ENCODE assay signal across 22 cellular contexts in genomic region chr16:46991729-46992704, GRCh38. TPM values are rescaled to one million over a fixed set of nuclear protein-coding genes. Genes with fewer than 3 reads are reported as not detected.
A peak's percentile ranks its signal among the peaks of the same experiment; 100 is the strongest.
DNase-seq lines count a peak whose midpoint lies in the region; ATAC-seq, FAIRE-seq and TF ChIP-seq lines count a peak whose summit lies in the region.
"Had no signal": no experiment of that assay in that cellular context is flagged by ENCODE, and none has a peak within 500 bp of the region (broad histone marks: within the 10 kb centered on the region; RNA-seq: fewer than 3 reads in every experiment).

No MANE protein-coding gene starts in this region.

- intact Hi-C loops in HepG2 (cut with micrococcal nuclease; ENCODE audit: unreplicated experiment) (no loop called here), aorta (cut with DNase I) (no loop called here)

- CTCF ChIA-PET in HEK293 (lab: Yijun Ruan, JAX) (interaction anchor here (1.0 to 1.1 kb wide), 2 partner anchors 28 to 31 kb away, joined by 3 to 6 read pairs; no protein-coding TSS in a partner anchor), HepG2 (lab: Yijun Ruan, JAX; ENCODE audit: low intra/inter-chr PET ratio, low total read pairs) (no interaction called here)

- TF ChIP-seq EP300 in HepG2 (IDR thresholded peaks at IDR 0.05; ENCODE audit: low read depth in 2 of 2, low read length in 2 of 2) (no peak), HepG2 (CRISPR knock-in tag; IDR thresholded peaks at IDR 0.05; ENCODE audit: borderline replicate concordance) (no peak)

- DNase-seq in DMS53 (lab: John Stamatoyannopoulos, UW) (peak; percentile 12), DMS53 treated with DMSO at 0.1 percent for 48 hours (lab: John Stamatoyannopoulos, UW; ENCODE audit: unreplicated experiment) (no peak), HepG2 (ENCODE audit: low spot score) (peak; percentile 48), aorta (no peak), medulla oblongata (ENCODE audit: extremely low spot score) (no peak), activated T-cell treated with anti-CD3 and anti-CD28 coated beads for 4 hours (no peak)
- DNase-seq: AML-193; CD4-positive, alpha-beta T cell; DMS153; DND-41; EL; HCEC 1CT; HFFc6; IMR-90; KBM-7 had no signal

- H3K27me3 ChIP-seq in HepG2 (ENCODE audit: control insufficient read depth in 1 of 2, insufficient read depth in 2 of 2, low read length in 2 of 2), result no peaks in the 10 kb centered on the region; a peak in 1 of 5 replicates
- no peaks in the 10 kb centered on the region for H3K27me3 ChIP-seq in aorta (ENCODE audit: control insufficient read depth in 1 of 2, insufficient read depth in 2 of 2, low read length in 1 of 2)

- H2AFZ ChIP-seq in HepG2 (ENCODE audit: low read length), result no peak overlapping the region

- no TSS peak for BruUV-seq in HepG2 (replicated peaks; lab: Mats Ljungman, UMichigan)

- WGBS in HepG2 (ENCODE audit: low lambda C conversion rate), result 23% methylated on average over 16 of the region's 16 CpGs
- 94 to 96% methylated on average over 14 to 16 of the region's 16 CpGs for WGBS in aorta, 2 donors

- ATAC-seq in HepG2, result peak; percentile 91
- peak; percentile 19 for ATAC-seq in aorta (ENCODE audit: low FRiP score)
- ATAC-seq: A549, GM12878 had no signal

- H3K4me2 ChIP-seq in HepG2 (ENCODE audit: low read depth, low read length), result peak overlapping the region; percentile 82
- H3K4me2 ChIP-seq: A549 had no signal

- H3K4me3 ChIP-seq in HEK293 (ENCODE audit: low read depth, low read length), result no peak overlapping the region
- H3K4me3 ChIP-seq in HepG2 (replicated peaks in 1 of 3; ENCODE audit: insufficient read depth in 1 of 3, low read depth in 2 of 3, low read length in 3 of 3), result peak overlapping the region; percentile 24 to 68 (median 40); a peak in 4 of 6 replicates
- no peak overlapping the region for H3K4me3 ChIP-seq in aorta (ENCODE audit: low read length in 2 of 2)
- H3K4me3 ChIP-seq: A549, GM12878 had no signal

- H3K36me3 ChIP-seq in HEK293 (ENCODE audit: control insufficient read depth in 2 of 2, insufficient read depth in 1 of 2, low read length in 2 of 2), result no peaks in the 10 kb centered on the region
- H3K36me3 ChIP-seq in HepG2 (replicated peaks in 1 of 2; ENCODE audit: control insufficient read depth in 1 of 2, insufficient read depth in 2 of 2, low read length in 2 of 2), result no peaks in the 10 kb centered on the region
- no peaks in the 10 kb centered on the region for H3K36me3 ChIP-seq in aorta (ENCODE audit: control insufficient read depth in 1 of 2, insufficient read depth in 2 of 2, low read length in 1 of 2)

- peak; percentile 86 to 90 for TF ChIP-seq POLR2A in HepG2 (IDR thresholded peaks at IDR 0.05; ENCODE audit: insufficient read depth in 1 of 2, low read depth in 2 of 2, low read length in 2 of 2)

- H3K79me2 ChIP-seq in HepG2 (ENCODE audit: insufficient read depth, low read length), result no peaks in the 10 kb centered on the region

- H4K20me1 ChIP-seq in HepG2 (ENCODE audit: insufficient read depth, low read length), result no peaks in the 10 kb centered on the region

- no peak overlapping the region for H3K27ac ChIP-seq in HEK293 (ENCODE audit: extremely low read depth, low read depth, low read length)
- H3K27ac ChIP-seq in HepG2 (ENCODE audit: extremely low read length, insufficient read depth, low read length), result no peak overlapping the region
- H3K27ac ChIP-seq in aorta (ENCODE audit: low read depth in 1 of 2, low read length in 2 of 2), result no peak overlapping the region
- H3K27ac ChIP-seq: 22Rv1, A549, C4-2B, HL-60 had no signal

- in situ Hi-C loops in HepG2 (cut with HindIII; ENCODE audit: extremely low pct_ligation_motif_present, low pct_unique_long_range_greater_than_20kb), result no loop called here

- TF ChIP-seq RAD21 in HepG2 (CRISPR knock-in tag; IDR thresholded peaks at IDR 0.05), result no peak

- TF ChIP-seq CTCF in HEK293 (tag by site-specific recombination; IDR thresholded peaks at IDR 0.05) (no peak), HepG2 (CRISPR knock-in tag; IDR thresholded peaks at IDR 0.05) (no peak)

- H3K4me1 ChIP-seq in HEK293 (ENCODE audit: control insufficient read depth, insufficient read depth, low read length), result no peaks in the 10 kb centered on the region
- H3K4me1 ChIP-seq in HepG2 (ENCODE audit: insufficient read depth, low read length), result peaks cover 11% of the 10 kb centered on the region; the same call in 1 of the 2 replicates
- H3K4me1 ChIP-seq in aorta (ENCODE audit: control insufficient read depth in 1 of 2, insufficient read depth in 2 of 2, low read length in 2 of 2), result peaks cover under 1 to 2% of the 10 kb centered on the region in 2 donors
- H3K4me1 ChIP-seq: A549 had no signal

- no peak for FAIRE-seq in HepG2 (lab: Jason Lieb, UNC)
- FAIRE-seq: A549, GM12878, H1 had no signal

- POLR2A ChIA-PET in HEK293 (lab: Yijun Ruan, JAX), result no interaction called here
- POLR2A ChIA-PET in HepG2 (lab: Yijun Ruan, JAX), result interaction anchor here (1.4 to 2.8 kb wide), 7 partner anchors 8 to 46 kb away, joined by 3 to 49 read pairs (median 4); partner anchors contain the start of gene DNAJA2

- H3K9me3 ChIP-seq in HEK293 (ENCODE audit: control insufficient read depth, insufficient read depth, low read depth, low read length), result no peaks in the 10 kb centered on the region
- H3K9me3 ChIP-seq in HepG2 (ENCODE audit: low read length), result peaks cover 10% of the 10 kb centered on the region; the same call in 1 of the 2 replicates
- H3K9me3 ChIP-seq in aorta (ENCODE audit: control insufficient read depth, low read length), result no peaks in the 10 kb centered on the region
- H3K9me3 ChIP-seq: A549 had no signal

- no peak overlapping the region; the same call in 1 of the 2 replicates for H3K9ac ChIP-seq in HepG2 (ENCODE audit: insufficient read depth, low read depth, low read length)

TF ChIP-seq in HEK293, 187 proteins besides CTCF, POLR2A, EP300 and RAD21:
- TF ChIP-seq SETDB1 (IDR thresholded peaks at IDR 0.05; ENCODE audit: insufficient read length, low read length), result peak; percentile 41
- TF ChIP-seq MYNN (tag by site-specific recombination; IDR thresholded peaks at IDR 0.05; ENCODE audit: borderline replicate concordance), result no peak
TF ChIP-seq in HEK293: peak in this region for 1.

TF ChIP-seq in HepG2, 621 proteins besides CTCF, POLR2A, EP300 and RAD21 (continues in another document):
- TF ChIP-seq, protein P1, sequence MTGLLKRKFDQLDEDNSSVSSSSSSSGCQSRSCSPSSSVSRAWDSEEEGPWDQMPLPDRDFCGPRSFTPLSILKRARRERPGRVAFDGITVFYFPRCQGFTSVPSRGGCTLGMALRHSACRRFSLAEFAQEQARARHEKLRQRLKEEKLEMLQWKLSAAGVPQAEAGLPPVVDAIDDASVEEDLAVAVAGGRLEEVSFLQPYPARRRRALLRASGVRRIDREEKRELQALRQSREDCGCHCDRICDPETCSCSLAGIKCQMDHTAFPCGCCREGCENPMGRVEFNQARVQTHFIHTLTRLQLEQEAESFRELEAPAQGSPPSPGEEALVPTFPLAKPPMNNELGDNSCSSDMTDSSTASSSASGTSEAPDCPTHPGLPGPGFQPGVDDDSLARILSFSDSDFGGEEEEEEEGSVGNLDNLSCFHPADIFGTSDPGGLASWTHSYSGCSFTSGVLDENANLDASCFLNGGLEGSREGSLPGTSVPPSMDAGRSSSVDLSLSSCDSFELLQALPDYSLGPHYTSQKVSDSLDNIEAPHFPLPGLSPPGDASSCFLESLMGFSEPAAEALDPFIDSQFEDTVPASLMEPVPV (CRISPR knock-in tag; IDR thresholded peaks at IDR 0.05), result no peak
- TF ChIP-seq NFE2 (CRISPR knock-in tag; IDR thresholded peaks at IDR 0.05) (no peak), POLR2AphosphoS5 (IDR thresholded peaks at IDR 0.05; ENCODE audit: low read depth, low read length) (peak; percentile 93), ZFP90 (CRISPR knock-in tag; IDR thresholded peaks at IDR 0.05; ENCODE audit: borderline replicate concordance) (peak; percentile 20; the same call in 1 of the 2 replicates), POGZ (CRISPR knock-in tag; IDR thresholded peaks at IDR 0.05) (0 out of 2 replicates have a peak, but pooled peaks have one; percentile 31), ZNF33B (CRISPR knock-in tag; IDR thresholded peaks at IDR 0.05) (no peak), MTF2 (CRISPR knock-in tag; IDR thresholded peaks at IDR 0.05; ENCODE audit: borderline replicate concordance) (0 out of 2 replicates have a peak, but pooled peaks have one; percentile 40), ZNF598 (CRISPR knock-in tag; IDR thresholded peaks at IDR 0.05; ENCODE audit: borderline replicate concordance) (peak; percentile 38; the same call in 1 of the 2 replicates), KLF6 (CRISPR knock-in tag; IDR thresholded peaks at IDR 0.05) (0 out of 2 replicates have a peak, but pooled peaks have one; percentile 9), ZNF724P (CRISPR knock-in tag; IDR thresholded peaks at IDR 0.05; ENCODE audit: borderline replicate concordance) (no peak)

RNA-seq across cellular contexts. Expression of gene DNAJA2, which starts 18.5 kb away (rescaled TPM):
- total RNA-seq in HepG2 (2016; rRNA removed; fragmentation: Illumina TruSeq; extraction: Trizol), result 176 and 181 TPM in 2 replicates
- total RNA-seq in HepG2 (2016; cell fraction: cytosol; rRNA removed; fragmentation: Illumina TruSeq; extraction: Trizol; ENCODE audit: low read depth), result 47.3 and 50.8 TPM in 2 replicates
- total RNA-seq in HepG2 (2016; cell fraction: insoluble cytoplasmic fraction; rRNA removed; fragmentation: Illumina TruSeq; extraction: Trizol), result 176 and 177 TPM in 2 replicates
- total RNA-seq in HepG2 (2016; cell fraction: membrane; rRNA removed; fragmentation: Illumina TruSeq; extraction: Trizol), result 92.5 and 108 TPM in 2 replicates
- 65.1 and 73.4 TPM in 2 replicates for total RNA-seq in HepG2 (2016; cell fraction: nucleus; rRNA removed; fragmentation: Illumina TruSeq; extraction: Trizol)
- polyA plus RNA-seq in HepG2 (2011; rRNA removed), result 22.0 and 25.4 TPM in 2 replicates
- 10.6 and 19.4 TPM in 2 replicates for polyA plus RNA-seq in HepG2 (2011; cell fraction: cytosol; rRNA removed)
- polyA plus RNA-seq in HepG2 (2011; cell fraction: nucleus; rRNA removed), result 9.5 and 13.3 TPM in 2 replicates
- 107 and 109 TPM in 2 replicates for polyA plus RNA-seq in HepG2 (2012)
- polyA plus RNA-seq in HepG2 (2016; cell fraction: cytosol; fragmentation: Illumina TruSeq; extraction: Trizol; ENCODE audit: low read depth), result 27.5 and 27.6 TPM in 2 replicates
- polyA plus RNA-seq in HepG2 (2016; cell fraction: insoluble cytoplasmic fraction; fragmentation: Illumina TruSeq; extraction: Trizol; ENCODE audit: low read depth), result 139 and 148 TPM in 2 replicates
- polyA plus RNA-seq in HepG2 (2016; cell fraction: membrane; fragmentation: Illumina TruSeq; extraction: Trizol; ENCODE audit: low read depth), result 41.2 and 43.1 TPM in 2 replicates
- 78.3 and 82.7 TPM in 2 replicates for polyA plus RNA-seq in HepG2 (2016; cell fraction: nucleus; fragmentation: Illumina TruSeq; extraction: Trizol; ENCODE audit: insufficient read depth, low read depth)
- 17.9 and 28.5 TPM in 2 replicates for polyA minus RNA-seq in HepG2 (2011; rRNA and poly(A)+ RNA removed; ENCODE audit: low replicate concordance)
- polyA minus RNA-seq in HepG2 (2011; cell fraction: cytosol; rRNA and poly(A)+ RNA removed), result 57.4 and 64.5 TPM in 2 replicates
- polyA minus RNA-seq in HepG2 (2011; cell fraction: nucleus; rRNA and poly(A)+ RNA removed), result 42.6 and 54.6 TPM in 2 replicates
- 10 to 100 TPM; 45.4 to 45.5 TPM for total RNA-seq in aorta
- polyA plus RNA-seq in aorta, result 10 to 100 TPM; 30.2 to 36.8 TPM

Comparison
In these comparisons a context has a peak if more than half of its experiments do, and no peak if none do; other contexts are left out.
1. DNase-seq: peak in DMS53 (single experiment) and HepG2 (single experiment); none in DMS53 treated with DMSO at 0.1 percent for 48 hours (single experiment), aorta (0 of 2), medulla oblongata (single experiment) and activated T-cell treated with anti-CD3 and anti-CD28 coated beads for 4 hours (single experiment).
2. H3K4me3 ChIP-seq: peak in HepG2 (3 of 3); none in HEK293 (single experiment) and aorta (0 of 2).